ENCODE assay signal across 1 cellular context in genomic region chr2:219495531-219496122, GRCh38.
TF ChIP-seq lines count a peak whose summit lies in the region.

No MANE protein-coding gene starts in this region.

TF ChIP-seq in GM12878, 131 proteins besides CTCF, POLR2A, EP300 and RAD21:
- TF ChIP-seq ZNF24 (IDR thresholded peaks at IDR 0.05) (no peak), SRF (IDR thresholded peaks at IDR 0.05; ENCODE audit: low read depth in 2 of 2, low read length in 2 of 2) (no peak), RAD51 (IDR thresholded peaks at IDR 0.05) (peak; percentile 79), SMC3 (IDR thresholded peaks at IDR 0.05; ENCODE audit: borderline replicate concordance, low read length) (peak; percentile 58; the same call in 1 of the 2 replicates), GABPA (IDR thresholded peaks at IDR 0.05; ENCODE audit: low read depth) (no peak), MAX (IDR thresholded peaks at IDR 0.05; ENCODE audit: low read depth, low read length) (peak; percentile 53; the same call in 1 of the 2 replicates), ATF3 (IDR thresholded peaks at IDR 0.05; ENCODE audit: borderline replicate concordance, extremely low read depth, low read depth, low read length) (peak; percentile 29; the same call in 1 of the 2 replicates)
- TF ChIP-seq, protein P1, sequence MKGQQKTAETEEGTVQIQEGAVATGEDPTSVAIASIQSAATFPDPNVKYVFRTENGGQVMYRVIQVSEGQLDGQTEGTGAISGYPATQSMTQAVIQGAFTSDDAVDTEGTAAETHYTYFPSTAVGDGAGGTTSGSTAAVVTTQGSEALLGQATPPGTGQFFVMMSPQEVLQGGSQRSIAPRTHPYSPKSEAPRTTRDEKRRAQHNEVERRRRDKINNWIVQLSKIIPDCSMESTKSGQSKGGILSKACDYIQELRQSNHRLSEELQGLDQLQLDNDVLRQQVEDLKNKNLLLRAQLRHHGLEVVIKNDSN (IDR thresholded peaks at IDR 0.05; ENCODE audit: borderline replicate concordance, extremely low read length, insufficient read depth, low read depth, low read length) = peak; percentile 82
- TF ChIP-seq, protein P2, sequence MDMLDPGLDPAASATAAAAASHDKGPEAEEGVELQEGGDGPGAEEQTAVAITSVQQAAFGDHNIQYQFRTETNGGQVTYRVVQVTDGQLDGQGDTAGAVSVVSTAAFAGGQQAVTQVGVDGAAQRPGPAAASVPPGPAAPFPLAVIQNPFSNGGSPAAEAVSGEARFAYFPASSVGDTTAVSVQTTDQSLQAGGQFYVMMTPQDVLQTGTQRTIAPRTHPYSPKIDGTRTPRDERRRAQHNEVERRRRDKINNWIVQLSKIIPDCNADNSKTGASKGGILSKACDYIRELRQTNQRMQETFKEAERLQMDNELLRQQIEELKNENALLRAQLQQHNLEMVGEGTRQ (IDR thresholded peaks at IDR 0.05; ENCODE audit: borderline replicate concordance, low read depth, low read length) = peak; percentile 68
